Comparison of ENCODE assay signal across 1 cellular context in genomic region chr14:76848879-76849278, GRCh38.
TF ChIP-seq lines count a peak whose summit lies in the region.

No MANE protein-coding gene starts in this region.

TF ChIP-seq in GM23338, 12 proteins besides CTCF, POLR2A, EP300 and RAD21:
- no peak for TF ChIP-seq ZNF462 (CRISPR knock-in tag; IDR thresholded peaks at IDR 0.05)
